In the genomic region with DNA sequence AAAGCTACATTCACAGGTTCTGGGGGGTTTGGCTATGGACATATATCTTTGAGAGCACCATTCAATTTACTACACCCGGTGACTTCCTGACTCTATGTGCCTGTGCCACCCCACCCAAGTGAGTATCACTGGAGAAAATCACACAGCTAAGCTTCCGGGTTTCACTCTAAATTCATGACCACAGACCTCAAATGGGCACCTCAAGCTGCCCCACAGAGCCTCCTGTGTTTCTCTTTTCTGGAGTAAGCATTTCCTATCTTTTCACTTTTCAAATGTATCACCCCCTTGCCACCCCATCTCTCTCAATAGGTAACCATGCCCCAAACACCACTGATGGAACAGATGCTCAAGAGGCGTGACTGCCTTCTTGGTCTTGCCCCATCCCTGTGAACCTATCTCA, we compare ENCODE assay signal across 1 cellular context.
TF ChIP-seq lines count a peak whose summit lies in the region.

No MANE protein-coding gene starts in this region.

TF ChIP-seq in IMR-90, 13 proteins besides CTCF, POLR2A, EP300 and RAD21:
- TF ChIP-seq, protein P1, sequence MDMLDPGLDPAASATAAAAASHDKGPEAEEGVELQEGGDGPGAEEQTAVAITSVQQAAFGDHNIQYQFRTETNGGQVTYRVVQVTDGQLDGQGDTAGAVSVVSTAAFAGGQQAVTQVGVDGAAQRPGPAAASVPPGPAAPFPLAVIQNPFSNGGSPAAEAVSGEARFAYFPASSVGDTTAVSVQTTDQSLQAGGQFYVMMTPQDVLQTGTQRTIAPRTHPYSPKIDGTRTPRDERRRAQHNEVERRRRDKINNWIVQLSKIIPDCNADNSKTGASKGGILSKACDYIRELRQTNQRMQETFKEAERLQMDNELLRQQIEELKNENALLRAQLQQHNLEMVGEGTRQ (IDR thresholded peaks at IDR 0.05; ENCODE audit: low read depth, low read length), result no peak
- TF ChIP-seq MAZ (IDR thresholded peaks at IDR 0.05; ENCODE audit: borderline replicate concordance, low read depth, low read length) (no peak), BHLHE40 (IDR thresholded peaks at IDR 0.05; ENCODE audit: low read depth, low read length) (no peak), NFE2L2 (IDR thresholded peaks at IDR 0.05; ENCODE audit: low read depth, low read length) (no peak), MAFK (IDR thresholded peaks at IDR 0.05; ENCODE audit: low read depth, low read length) (no peak), RCOR1 (IDR thresholded peaks at IDR 0.05; ENCODE audit: insufficient replicate concordance, low read length) (no peak), FOS (IDR thresholded peaks at IDR 0.05; ENCODE audit: low read depth, low read length) (no peak), CHD1 (IDR thresholded peaks at IDR 0.05; ENCODE audit: low read depth, low read length) (no peak), ELK1 (IDR thresholded peaks at IDR 0.05; ENCODE audit: borderline replicate concordance, low read depth, low read length) (no peak), MXI1 (IDR thresholded peaks at IDR 0.05; ENCODE audit: borderline replicate concordance, low read depth, low read length) (no peak), SMC3 (IDR thresholded peaks at IDR 0.05; ENCODE audit: low read depth, low read length) (no peak), CEBPB (IDR thresholded peaks at IDR 0.05; ENCODE audit: low read depth, low read length) (no peak), RFX5 (IDR thresholded peaks at IDR 0.05; ENCODE audit: low read depth, low read length) (no peak)
TF ChIP-seq in IMR-90: peak in this region for 0.
